ENCODE assay signal across 8 cellular contexts in genomic region chr5:10288600-10289213, GRCh38. TPM values are rescaled to one million over a fixed set of nuclear protein-coding genes. Genes with fewer than 3 reads are reported as not detected.
DNase-seq lines count a peak whose midpoint lies in the region; ATAC-seq and TF ChIP-seq lines count a peak whose summit lies in the region.

No MANE protein-coding gene starts in this region.

- H3K4me3 ChIP-seq in upper lobe of left lung = no peak overlapping the region
- no peak overlapping the region for H3K4me3 ChIP-seq in WERI-Rb-1 (ENCODE audit: low read depth, low read length)

- ATAC-seq in CD4-positive, alpha-beta T cell (ENCODE audit: poor library complexity) = no peak
- peak; percentile 37 for ATAC-seq in GM21526 (IDR thresholded peaks at IDR 0.05; ENCODE audit: low FRiP score, unreplicated experiment)
- peak; percentile 37 to 74 for ATAC-seq in upper lobe of left lung (ENCODE audit: low FRiP score in 2 of 2)
- no peak for ATAC-seq in WTC11

- H3K27me3 Mint-ChIP-seq in CD4-positive, alpha-beta T cell = no peaks in the 10 kb centered on the region
- peaks cover 2 to 7% (median 3%) of the 10 kb centered on the region in 3 donors for H3K27me3 Mint-ChIP-seq in immature natural killer cell (ENCODE audit: low read depth in 3 of 3)
- H3K27me3 Mint-ChIP-seq in WTC11 (ENCODE audit: low read depth) = no peaks in the 10 kb centered on the region

- intact Hi-C loops in CD4-positive, alpha-beta T cell (cut with DNase I, micrococcal nuclease) = loop anchor here in 1 of 2 experiments (10.0 kb wide), 1 partner anchor 76 kb away; no protein-coding TSS in a partner anchor

- POLR2A ChIA-PET in CD4-positive, alpha-beta T cell (lab: Charles Lee) = no interaction called here
- POLR2A ChIA-PET in WTC11 (lab: Charles Lee) = interaction anchor here (1.0 kb wide), 1 partner anchor 69 kb away, joined by 3 read pairs; no protein-coding TSS in a partner anchor

- H3K27ac ChIP-seq in CD4-positive, alpha-beta T cell (ENCODE audit: low read depth, low read length) = no peak overlapping the region
- H3K27ac ChIP-seq in upper lobe of left lung (peak overlapping the region in 3 of 4 donors; percentile 16 to 63 (median 59)), WERI-Rb-1 (no peak overlapping the region)

- no peaks in the 10 kb centered on the region for H3K4me1 Mint-ChIP-seq in CD4-positive, alpha-beta T cell (ENCODE audit: low read depth)
- H3K4me1 Mint-ChIP-seq in immature natural killer cell (peaks cover 0 to 3% of the 10 kb centered on the region in 2 donors), WTC11 (peaks cover 17% of the 10 kb centered on the region)

- H3K4me1 ChIP-seq in upper lobe of left lung = peaks cover 7 to 25% (median 11%) of the 10 kb centered on the region in 4 donors

- no peak for TF ChIP-seq CTCF in CD4-positive, alpha-beta T cell (IDR thresholded peaks at IDR 0.05)
- TF ChIP-seq CTCF in upper lobe of left lung (IDR thresholded peaks at IDR 0.05) = no peak
- TF ChIP-seq CTCF in WERI-Rb-1 (IDR thresholded peaks at IDR 0.05; ENCODE audit: low read depth, low read length) = no peak
- TF ChIP-seq CTCF in WTC11 (IDR thresholded peaks at IDR 0.05) = no peak

- WGBS in upper lobe of left lung, 2 donors = 42 to 66% methylated on average over 11 to 13 of the region's 13 CpGs

- TF ChIP-seq POLR2A in upper lobe of left lung (IDR thresholded peaks at IDR 0.05) = no peak

- DNase-seq in CD4-positive, alpha-beta T cell = peak in 6 of 10 experiments; percentile 15 to 49 (median 32)
- peak; percentile 94 for DNase-seq in NCI-H1694 treated with DMSO at 0.1 percent for 48 hours (lab: John Stamatoyannopoulos, UW)
- peak; percentile 35 for DNase-seq in activated CD4-positive, alpha-beta T cell treated with anti-CD3 and anti-CD28 coated beads, Interleukin-2, amount 50 U/mL, for 1 hour
- DNase-seq in immature natural killer cell = peak in 2 of 3 donors; percentile 8 to 13
- DNase-seq in upper lobe of left lung = peak; percentile 68 to 87
- no peak for DNase-seq in WERI-Rb-1
- no peak for DNase-seq in WTC11 (ENCODE audit: low spot score)

- H3K36me3 ChIP-seq in upper lobe of left lung (no peaks in the 10 kb centered on the region), WERI-Rb-1 (no peaks in the 10 kb centered on the region)

- CTCF ChIA-PET in CD4-positive, alpha-beta T cell (lab: Charles Lee) = no interaction called here
- CTCF ChIA-PET in WTC11 (lab: Charles Lee) = interaction anchor here (0.6 to 1.1 kb wide), 4 partner anchors 64 to 136 kb away, joined by 3 to 5 read pairs (median 3); no protein-coding TSS in a partner anchor

- no peak overlapping the region for H3K27ac Mint-ChIP-seq in CD4-positive, alpha-beta T cell
- no peak overlapping the region for H3K27ac Mint-ChIP-seq in immature natural killer cell
- no peak overlapping the region for H3K27ac Mint-ChIP-seq in WTC11

- no peaks in the 10 kb centered on the region for H3K27me3 ChIP-seq in CD4-positive, alpha-beta T cell (ENCODE audit: control insufficient read depth, insufficient read depth, low read length)
- H3K27me3 ChIP-seq in upper lobe of left lung (no peaks in the 10 kb centered on the region), WERI-Rb-1 (ENCODE audit: insufficient read depth, low read depth, severe bottlenecking) (no peaks in the 10 kb centered on the region)

- H3K9me3 Mint-ChIP-seq in CD4-positive, alpha-beta T cell = no peaks in the 10 kb centered on the region
- H3K9me3 Mint-ChIP-seq in immature natural killer cell (peaks cover 0 to 1% (median 0%) of the 10 kb centered on the region in 6 donors), WTC11 (peaks cover 5% of the 10 kb centered on the region)

- H3K36me3 Mint-ChIP-seq in CD4-positive, alpha-beta T cell (ENCODE audit: low read depth) = no peaks in the 10 kb centered on the region
- H3K36me3 Mint-ChIP-seq in immature natural killer cell (peaks cover 0 to 4% (median 0%) of the 10 kb centered on the region in 3 donors), WTC11 (peaks cover 34% of the 10 kb centered on the region)

- no peaks in the 10 kb centered on the region for H3K9me3 ChIP-seq in CD4-positive, alpha-beta T cell (ENCODE audit: control insufficient read depth, low read length)
- no peaks in the 10 kb centered on the region for H3K9me3 ChIP-seq in upper lobe of left lung
- H3K9me3 ChIP-seq in WERI-Rb-1 (ENCODE audit: severe bottlenecking) = no peaks in the 10 kb centered on the region

- TF ChIP-seq EP300 in upper lobe of left lung (IDR thresholded peaks at IDR 0.05) = no peak

- H3K4me3 Mint-ChIP-seq in CD4-positive, alpha-beta T cell = no peak overlapping the region
- no peak overlapping the region for H3K4me3 Mint-ChIP-seq in immature natural killer cell
- no peak overlapping the region for H3K4me3 Mint-ChIP-seq in WTC11

TF ChIP-seq in WTC11, 78 proteins besides CTCF, POLR2A, EP300 and RAD21:
- TF ChIP-seq GTF2I (CRISPR knock-in tag; conservative IDR thresholded peaks at IDR 0.05) = no peak
- no peak for TF ChIP-seq MAX (CRISPR knock-in tag; IDR thresholded peaks at IDR 0.05)
- TF ChIP-seq, protein P1, sequence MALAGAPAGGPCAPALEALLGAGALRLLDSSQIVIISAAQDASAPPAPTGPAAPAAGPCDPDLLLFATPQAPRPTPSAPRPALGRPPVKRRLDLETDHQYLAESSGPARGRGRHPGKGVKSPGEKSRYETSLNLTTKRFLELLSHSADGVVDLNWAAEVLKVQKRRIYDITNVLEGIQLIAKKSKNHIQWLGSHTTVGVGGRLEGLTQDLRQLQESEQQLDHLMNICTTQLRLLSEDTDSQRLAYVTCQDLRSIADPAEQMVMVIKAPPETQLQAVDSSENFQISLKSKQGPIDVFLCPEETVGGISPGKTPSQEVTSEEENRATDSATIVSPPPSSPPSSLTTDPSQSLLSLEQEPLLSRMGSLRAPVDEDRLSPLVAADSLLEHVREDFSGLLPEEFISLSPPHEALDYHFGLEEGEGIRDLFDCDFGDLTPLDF (CRISPR knock-in tag; IDR thresholded peaks at IDR 0.05) = no peak
- TF ChIP-seq ZNF512 (CRISPR knock-in tag; IDR thresholded peaks at IDR 0.05; ENCODE audit: borderline replicate concordance) = no peak
- TF ChIP-seq ZNF138 (CRISPR knock-in tag; conservative IDR thresholded peaks at IDR 0.05) = no peak
- no peak for TF ChIP-seq RORB (CRISPR knock-in tag; IDR thresholded peaks at IDR 0.05)

RNA-seq across cellular contexts. Expression of gene CMBL, which starts 19.0 kb away (rescaled TPM):
- under 1 TPM in 1 of 2 experiments, not detected in 1; 0.36 TPM for total RNA-seq in CD4-positive, alpha-beta T cell
- under 1 TPM in 2 of 3 donors, not detected in 1; 0.35 to 0.84 TPM for polyA plus RNA-seq in immature natural killer cell
- total RNA-seq in upper lobe of left lung = 10 to 100 TPM in 2 of 6 donors, 1 to 10 TPM in 4; 8.0 to 19.1 (median 8.4) TPM
- total RNA-seq in WTC11 (2021) = 26.7 to 34.0 TPM (median 27.7 TPM) in 3 replicates

RNA-seq across cellular contexts. Expression of gene CCT5, which starts 38.6 kb away (rescaled TPM):
- 10 to 100 TPM; 27.4 to 32.0 TPM for total RNA-seq in CD4-positive, alpha-beta T cell
- 100 to 1,000 TPM; 182 to 227 (median 211) TPM for polyA plus RNA-seq in immature natural killer cell
- total RNA-seq in upper lobe of left lung (100 to 1,000 TPM in 4 of 6 donors, 10 to 100 TPM in 2; 33.5 to 191 (median 103) TPM), WTC11 (2021) (481 to 548 TPM (median 496 TPM) in 3 replicates)

RNA-seq across cellular contexts. Expression of gene ATPSCKMT, which starts 39.0 kb away (rescaled TPM):
- total RNA-seq in CD4-positive, alpha-beta T cell = 1 to 10 TPM; 2.6 to 3.2 TPM
- polyA plus RNA-seq in immature natural killer cell = 10 to 100 TPM in 2 of 3 donors, 1 to 10 TPM in 1; 9.5 to 16.0 (median 14.1) TPM
- total RNA-seq in upper lobe of left lung (10 to 100 TPM in 5 of 6 donors, 1 to 10 TPM in 1; 8.7 to 27.2 (median 14.0) TPM), WTC11 (2021) (10.3 to 15.7 TPM (median 11.8 TPM) in 3 replicates)

Comparison
In these comparisons a context has a peak if more than half of its experiments do, and no peak if none do; other contexts are left out.
1. ATAC-seq: peak in GM21526 (single experiment) and upper lobe of left lung (2 of 2); none in CD4-positive, alpha-beta T cell (single experiment) and WTC11 (single experiment).
2. DNase-seq: peak in CD4-positive, alpha-beta T cell (6 of 10), NCI-H1694 treated with DMSO at 0.1 percent for 48 hours (single experiment), activated CD4-positive, alpha-beta T cell treated with anti-CD3 and anti-CD28 coated beads, Interleukin-2, amount 50 U/mL, for 1 hour (single experiment), immature natural killer cell (2 of 3) and upper lobe of left lung (2 of 2); none in WERI-Rb-1 (single experiment) and WTC11 (single experiment).
3. H3K27ac ChIP-seq: peak in upper lobe of left lung (3 of 4); none in CD4-positive, alpha-beta T cell (single experiment) and WERI-Rb-1 (single experiment).
4. RNA of gene CMBL, which starts 19.0 kb away (total RNA-seq): 26.7 to 34.0 TPM in WTC11 and 8.0 to 19.1 TPM in upper lobe of left lung; 0.36 TPM in CD4-positive, alpha-beta T cell; every median in the first group is over 4 times any median in the second.